1 cellular context compared by ENCODE assay signal in the genomic region with DNA sequence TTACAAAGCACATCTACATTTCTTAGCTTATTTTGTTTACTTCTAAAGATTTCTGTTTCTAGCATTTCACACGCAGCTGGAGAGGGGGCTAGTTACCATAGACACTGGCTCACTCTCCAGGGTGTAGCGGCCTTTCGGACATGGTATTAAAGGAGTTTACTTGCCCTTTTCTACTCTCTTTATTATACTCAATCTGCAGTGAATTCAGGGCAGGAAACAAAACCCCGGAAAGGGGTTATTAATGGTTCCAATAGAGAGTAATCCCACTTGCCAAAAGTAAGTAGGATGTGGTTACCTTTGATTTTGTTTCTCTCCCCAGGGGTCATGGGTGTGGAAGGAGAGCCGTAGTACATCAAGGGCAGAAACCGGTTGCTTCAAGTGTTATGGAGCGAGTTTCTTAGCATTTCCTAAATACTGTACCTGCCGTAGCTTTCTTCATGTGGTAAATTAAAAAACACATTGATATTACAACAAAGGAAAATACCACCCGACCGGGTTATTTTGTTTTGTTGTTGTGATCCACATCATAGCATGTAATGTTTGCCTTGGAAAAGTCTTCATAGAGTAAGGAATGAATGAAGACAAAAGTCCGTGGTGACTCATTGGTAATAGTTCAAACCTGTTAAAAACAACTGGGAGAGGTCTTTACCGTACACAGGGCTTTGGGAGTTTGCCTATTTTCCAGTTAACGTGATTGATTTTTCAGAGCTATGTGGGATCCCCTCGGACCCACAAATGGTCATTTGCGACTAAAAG.
TF ChIP-seq lines count a peak whose summit lies in the region.

No MANE protein-coding gene starts in this region.

TF ChIP-seq in GM23338, 12 proteins besides CTCF, POLR2A, EP300 and RAD21 (continued from another document):
- TF ChIP-seq, protein P1, sequence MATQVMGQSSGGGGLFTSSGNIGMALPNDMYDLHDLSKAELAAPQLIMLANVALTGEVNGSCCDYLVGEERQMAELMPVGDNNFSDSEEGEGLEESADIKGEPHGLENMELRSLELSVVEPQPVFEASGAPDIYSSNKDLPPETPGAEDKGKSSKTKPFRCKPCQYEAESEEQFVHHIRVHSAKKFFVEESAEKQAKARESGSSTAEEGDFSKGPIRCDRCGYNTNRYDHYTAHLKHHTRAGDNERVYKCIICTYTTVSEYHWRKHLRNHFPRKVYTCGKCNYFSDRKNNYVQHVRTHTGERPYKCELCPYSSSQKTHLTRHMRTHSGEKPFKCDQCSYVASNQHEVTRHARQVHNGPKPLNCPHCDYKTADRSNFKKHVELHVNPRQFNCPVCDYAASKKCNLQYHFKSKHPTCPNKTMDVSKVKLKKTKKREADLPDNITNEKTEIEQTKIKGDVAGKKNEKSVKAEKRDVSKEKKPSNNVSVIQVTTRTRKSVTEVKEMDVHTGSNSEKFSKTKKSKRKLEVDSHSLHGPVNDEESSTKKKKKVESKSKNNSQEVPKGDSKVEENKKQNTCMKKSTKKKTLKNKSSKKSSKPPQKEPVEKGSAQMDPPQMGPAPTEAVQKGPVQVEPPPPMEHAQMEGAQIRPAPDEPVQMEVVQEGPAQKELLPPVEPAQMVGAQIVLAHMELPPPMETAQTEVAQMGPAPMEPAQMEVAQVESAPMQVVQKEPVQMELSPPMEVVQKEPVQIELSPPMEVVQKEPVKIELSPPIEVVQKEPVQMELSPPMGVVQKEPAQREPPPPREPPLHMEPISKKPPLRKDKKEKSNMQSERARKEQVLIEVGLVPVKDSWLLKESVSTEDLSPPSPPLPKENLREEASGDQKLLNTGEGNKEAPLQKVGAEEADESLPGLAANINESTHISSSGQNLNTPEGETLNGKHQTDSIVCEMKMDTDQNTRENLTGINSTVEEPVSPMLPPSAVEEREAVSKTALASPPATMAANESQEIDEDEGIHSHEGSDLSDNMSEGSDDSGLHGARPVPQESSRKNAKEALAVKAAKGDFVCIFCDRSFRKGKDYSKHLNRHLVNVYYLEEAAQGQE (IDR thresholded peaks at IDR 0.05; ENCODE audit: unreplicated experiment): no peak
- TF ChIP-seq, protein P2, sequence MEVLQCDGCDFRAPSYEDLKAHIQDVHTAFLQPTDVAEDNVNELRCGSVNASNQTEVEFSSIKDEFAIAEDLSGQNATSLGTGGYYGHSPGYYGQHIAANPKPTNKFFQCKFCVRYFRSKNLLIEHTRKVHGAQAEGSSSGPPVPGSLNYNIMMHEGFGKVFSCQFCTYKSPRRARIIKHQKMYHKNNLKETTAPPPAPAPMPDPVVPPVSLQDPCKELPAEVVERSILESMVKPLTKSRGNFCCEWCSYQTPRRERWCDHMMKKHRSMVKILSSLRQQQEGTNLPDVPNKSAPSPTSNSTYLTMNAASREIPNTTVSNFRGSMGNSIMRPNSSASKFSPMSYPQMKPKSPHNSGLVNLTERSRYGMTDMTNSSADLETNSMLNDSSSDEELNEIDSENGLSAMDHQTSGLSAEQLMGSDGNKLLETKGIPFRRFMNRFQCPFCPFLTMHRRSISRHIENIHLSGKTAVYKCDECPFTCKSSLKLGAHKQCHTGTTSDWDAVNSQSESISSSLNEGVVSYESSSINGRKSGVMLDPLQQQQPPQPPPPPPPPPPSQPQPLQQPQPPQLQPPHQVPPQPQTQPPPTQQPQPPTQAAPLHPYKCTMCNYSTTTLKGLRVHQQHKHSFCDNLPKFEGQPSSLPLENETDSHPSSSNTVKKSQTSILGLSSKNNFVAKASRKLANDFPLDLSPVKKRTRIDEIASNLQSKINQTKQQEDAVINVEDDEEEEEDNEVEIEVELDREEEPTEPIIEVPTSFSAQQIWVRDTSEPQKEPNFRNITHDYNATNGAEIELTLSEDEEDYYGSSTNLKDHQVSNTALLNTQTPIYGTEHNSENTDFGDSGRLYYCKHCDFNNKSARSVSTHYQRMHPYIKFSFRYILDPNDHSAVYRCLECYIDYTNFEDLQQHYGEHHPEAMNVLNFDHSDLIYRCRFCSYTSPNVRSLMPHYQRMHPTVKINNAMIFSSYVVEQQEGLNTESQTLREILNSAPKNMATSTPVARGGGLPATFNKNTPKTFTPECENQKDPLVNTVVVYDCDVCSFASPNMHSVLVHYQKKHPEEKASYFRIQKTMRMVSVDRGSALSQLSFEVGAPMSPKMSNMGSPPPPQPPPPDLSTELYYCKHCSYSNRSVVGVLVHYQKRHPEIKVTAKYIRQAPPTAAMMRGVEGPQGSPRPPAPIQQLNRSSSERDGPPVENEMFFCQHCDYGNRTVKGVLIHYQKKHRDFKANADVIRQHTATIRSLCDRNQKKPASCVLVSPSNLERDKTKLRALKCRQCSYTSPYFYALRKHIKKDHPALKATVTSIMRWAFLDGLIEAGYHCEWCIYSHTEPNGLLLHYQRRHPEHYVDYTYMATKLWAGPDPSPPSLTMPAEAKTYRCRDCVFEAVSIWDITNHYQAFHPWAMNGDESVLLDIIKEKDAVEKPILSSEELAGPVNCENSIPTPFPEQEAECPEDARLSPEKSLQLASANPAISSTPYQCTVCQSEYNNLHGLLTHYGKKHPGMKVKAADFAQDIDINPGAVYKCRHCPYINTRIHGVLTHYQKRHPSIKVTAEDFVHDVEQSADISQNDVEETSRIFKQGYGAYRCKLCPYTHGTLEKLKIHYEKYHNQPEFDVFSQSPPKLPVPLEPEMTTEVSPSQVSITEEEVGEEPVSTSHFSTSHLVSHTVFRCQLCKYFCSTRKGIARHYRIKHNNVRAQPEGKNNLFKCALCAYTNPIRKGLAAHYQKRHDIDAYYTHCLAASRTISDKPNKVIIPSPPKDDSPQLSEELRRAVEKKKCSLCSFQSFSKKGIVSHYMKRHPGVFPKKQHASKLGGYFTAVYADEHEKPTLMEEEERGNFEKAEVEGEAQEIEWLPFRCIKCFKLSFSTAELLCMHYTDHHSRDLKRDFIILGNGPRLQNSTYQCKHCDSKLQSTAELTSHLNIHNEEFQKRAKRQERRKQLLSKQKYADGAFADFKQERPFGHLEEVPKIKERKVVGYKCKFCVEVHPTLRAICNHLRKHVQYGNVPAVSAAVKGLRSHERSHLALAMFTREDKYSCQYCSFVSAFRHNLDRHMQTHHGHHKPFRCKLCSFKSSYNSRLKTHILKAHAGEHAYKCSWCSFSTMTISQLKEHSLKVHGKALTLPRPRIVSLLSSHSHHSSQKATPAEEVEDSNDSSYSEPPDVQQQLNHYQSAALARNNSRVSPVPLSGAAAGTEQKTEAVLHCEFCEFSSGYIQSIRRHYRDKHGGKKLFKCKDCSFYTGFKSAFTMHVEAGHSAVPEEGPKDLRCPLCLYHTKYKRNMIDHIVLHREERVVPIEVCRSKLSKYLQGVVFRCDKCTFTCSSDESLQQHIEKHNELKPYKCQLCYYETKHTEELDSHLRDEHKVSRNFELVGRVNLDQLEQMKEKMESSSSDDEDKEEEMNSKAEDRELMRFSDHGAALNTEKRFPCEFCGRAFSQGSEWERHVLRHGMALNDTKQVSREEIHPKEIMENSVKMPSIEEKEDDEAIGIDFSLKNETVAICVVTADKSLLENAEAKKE (CRISPR knock-in tag; IDR thresholded peaks at IDR 0.05): no peak
- no peak for TF ChIP-seq STAT1 (IDR thresholded peaks at IDR 0.05; ENCODE audit: unreplicated experiment)
- TF ChIP-seq POLR2AphosphoS5 (IDR thresholded peaks at IDR 0.05; ENCODE audit: low read depth): no peak
